ENCODE assay signal across 16 cellular contexts in genomic region chr6:3280866-3281465, GRCh38. TPM values are rescaled to one million over a fixed set of nuclear protein-coding genes. Genes with fewer than 3 reads are reported as not detected.
A peak's percentile ranks its signal among the peaks of the same experiment; 100 is the strongest.
DNase-seq lines count a peak whose midpoint lies in the region; ATAC-seq and TF ChIP-seq lines count a peak whose summit lies in the region.
"Had no signal": no experiment of that assay in that cellular context is flagged by ENCODE, and none has a peak within 500 bp of the region (broad histone marks: within the 10 kb centered on the region; RNA-seq: fewer than 3 reads in every experiment).

No MANE protein-coding gene starts in this region.

- H3K9me3 ChIP-seq in ascending aorta (no peaks in the 10 kb centered on the region), right atrium auricular region (no peaks in the 10 kb centered on the region), sigmoid colon (no peaks in the 10 kb centered on the region), SJCRH30 (replicated peaks) (no peaks in the 10 kb centered on the region)
- H3K9me3 ChIP-seq: neutrophil, thyroid gland had no signal

- no peak for TF ChIP-seq POLR2A in sigmoid colon (IDR thresholded peaks at IDR 0.05)
- TF ChIP-seq POLR2A in GM18505 (IDR thresholded peaks at IDR 0.05; ENCODE audit: borderline replicate concordance, extremely low read depth, insufficient read depth, insufficient read length): no peak

- no peaks in the 10 kb centered on the region for H3K9me3 Mint-ChIP-seq in GM23338
- H3K9me3 Mint-ChIP-seq in naive thymus-derived CD8-positive, alpha-beta T cell: no peaks in the 10 kb centered on the region
- H3K9me3 Mint-ChIP-seq: activated T-helper 17 cell treated with anti-CD3 and anti-CD28 coated beads, Interleukin-2, amount 50 U/mL, for 72 hours had no signal

- H3K79me2 ChIP-seq in GM23338 (replicated peaks; ENCODE audit: insufficient read depth): no peaks in the 10 kb centered on the region

- peaks cover 46% of the 10 kb centered on the region for H3K36me3 Mint-ChIP-seq in GM23338 (ENCODE audit: low read depth)
- peaks cover 0 to 26% (median 0%) of the 10 kb centered on the region in 3 donors for H3K36me3 Mint-ChIP-seq in naive thymus-derived CD8-positive, alpha-beta T cell

- H3K27ac ChIP-seq in GM23338 (ENCODE audit: low read depth): peak overlapping the region; percentile 72
- peak overlapping the region in 1 of 2 donors; percentile 55 for H3K27ac ChIP-seq in ascending aorta
- peak overlapping the region; percentile 13 to 60 for H3K27ac ChIP-seq in right atrium auricular region
- H3K27ac ChIP-seq in sigmoid colon: peak overlapping the region in 3 of 4 donors; percentile 71 to 75 (median 71)
- no peak overlapping the region for H3K27ac ChIP-seq in SJCRH30
- H3K27ac ChIP-seq: neutrophil had no signal

- TF ChIP-seq CTCF in GM23338 (conservative IDR thresholded peaks at IDR 0.05; ENCODE audit: low read depth in 2 of 2) (no peak), ascending aorta (IDR thresholded peaks at IDR 0.05) (no peak), right atrium auricular region (IDR thresholded peaks at IDR 0.05) (no peak), sigmoid colon (IDR thresholded peaks at IDR 0.05) (no peak)

- H3K4me1 ChIP-seq in GM23338 (ENCODE audit: insufficient read depth) (peaks cover 21% of the 10 kb centered on the region), ascending aorta (peaks cover 10 to 15% of the 10 kb centered on the region in 2 donors), right atrium auricular region (peaks cover 0 to 22% of the 10 kb centered on the region in 2 donors), sigmoid colon (peaks cover 0 to 52% (median 39%) of the 10 kb centered on the region in 4 donors), SJCRH30 (no peaks in the 10 kb centered on the region)

- H3K4me2 ChIP-seq in GM23338: no peak overlapping the region

- TF ChIP-seq EP300 in sigmoid colon (IDR thresholded peaks at IDR 0.05): no peak

- no peaks in the 10 kb centered on the region for H3K36me3 ChIP-seq in GM23338 (ENCODE audit: insufficient read depth)
- no peaks in the 10 kb centered on the region for H3K36me3 ChIP-seq in ascending aorta
- H3K36me3 ChIP-seq in right atrium auricular region: no peaks in the 10 kb centered on the region
- peaks cover 0 to 4% (median 0%) of the 10 kb centered on the region in 4 donors for H3K36me3 ChIP-seq in sigmoid colon
- no peaks in the 10 kb centered on the region for H3K36me3 ChIP-seq in SJCRH30
- H3K36me3 ChIP-seq: neutrophil, thyroid gland had no signal

- WGBS in sigmoid colon, 2 donors: 90 to 94% methylated on average over 14 of the region's 14 CpGs

- no peak overlapping the region for H2AFZ ChIP-seq in GM23338

- H3K27ac Mint-ChIP-seq in GM23338: peak overlapping the region; percentile 88
- peak overlapping the region in 2 of 10 donors; percentile 24 to 40 for H3K27ac Mint-ChIP-seq in naive thymus-derived CD8-positive, alpha-beta T cell
- H3K27ac Mint-ChIP-seq: activated CD8-positive, alpha-beta T cell treated with anti-CD3 and anti-CD28 coated beads, Interleukin-2, amount 10 ng/mL, durations not matched to agents 7 days and 5 days; activated T-helper 17 cell treated with anti-CD3 and anti-CD28 coated beads, Interleukin-2, amount 50 U/mL, for 72 hours; B cell had no signal

- ATAC-seq in GM23338 (no peak), GM18505 (IDR thresholded peaks at IDR 0.05; ENCODE audit: unreplicated experiment) (no peak), GM18867 (IDR thresholded peaks at IDR 0.05; ENCODE audit: unreplicated experiment) (no peak)
- ATAC-seq in naive thymus-derived CD8-positive, alpha-beta T cell: no peak
- ATAC-seq: activated CD8-positive, alpha-beta T cell treated with anti-CD3 and anti-CD28 coated beads, Interleukin-2, amount 10 ng/mL, durations not matched to agents 7 days and 5 days; activated T-helper 17 cell treated with anti-CD3 and anti-CD28 coated beads, Interleukin-2, amount 50 U/mL, for 72 hours had no signal

- peaks cover 34% of the 10 kb centered on the region for H3K4me1 Mint-ChIP-seq in GM23338
- peaks cover 0 to 17% (median 4%) of the 10 kb centered on the region in 4 donors for H3K4me1 Mint-ChIP-seq in naive thymus-derived CD8-positive, alpha-beta T cell
- H3K4me1 Mint-ChIP-seq: activated T-helper 17 cell treated with anti-CD3 and anti-CD28 coated beads, Interleukin-2, amount 50 U/mL, for 72 hours had no signal

- no peak overlapping the region for H3K4me3 Mint-ChIP-seq in GM23338
- no peak overlapping the region for H3K4me3 Mint-ChIP-seq in naive thymus-derived CD8-positive, alpha-beta T cell
- H3K4me3 Mint-ChIP-seq: activated CD8-positive, alpha-beta T cell treated with anti-CD3 and anti-CD28 coated beads, Interleukin-2, amount 10 ng/mL, durations not matched to agents 7 days and 5 days; activated T-helper 17 cell treated with anti-CD3 and anti-CD28 coated beads, Interleukin-2, amount 50 U/mL, for 72 hours; B cell had no signal

- H3K9me2 ChIP-seq in GM23338 (ENCODE audit: insufficient read depth): no peaks in the 10 kb centered on the region

- intact Hi-C loops in ascending aorta (cut with DNase I): loop anchor here (5.0 kb wide), 2 partner anchors 131 to 176 kb away; partner anchors contain the start of gene SLC22A23
- intact Hi-C loops in sigmoid colon (cut with DNase I): loop anchor here (5.0 kb wide), 3 partner anchors 46 to 706 kb away; no protein-coding TSS in a partner anchor

- H3K27me3 Mint-ChIP-seq in GM23338 (ENCODE audit: insufficient read depth, low read depth, poor library complexity): peaks cover 17% of the 10 kb centered on the region
- H3K27me3 Mint-ChIP-seq in naive thymus-derived CD8-positive, alpha-beta T cell: no peaks in the 10 kb centered on the region
- H3K27me3 Mint-ChIP-seq: activated T-helper 17 cell treated with anti-CD3 and anti-CD28 coated beads, Interleukin-2, amount 50 U/mL, for 72 hours; B cell had no signal

- H4K20me1 ChIP-seq in GM23338 (replicated peaks; ENCODE audit: insufficient read depth): no peaks in the 10 kb centered on the region

- H3K4me3 ChIP-seq in GM23338 (no peak overlapping the region), ascending aorta (no peak overlapping the region), right atrium auricular region (no peak overlapping the region), sigmoid colon (no peak overlapping the region), SJCRH30 (no peak overlapping the region)
- H3K4me3 ChIP-seq: thyroid gland had no signal

- no peaks in the 10 kb centered on the region for H3K27me3 ChIP-seq in GM23338 (ENCODE audit: insufficient read depth)
- no peaks in the 10 kb centered on the region for H3K27me3 ChIP-seq in ascending aorta
- H3K27me3 ChIP-seq in right atrium auricular region: no peaks in the 10 kb centered on the region
- no peaks in the 10 kb centered on the region for H3K27me3 ChIP-seq in sigmoid colon
- H3K27me3 ChIP-seq in SJCRH30: no peaks in the 10 kb centered on the region
- H3K27me3 ChIP-seq: neutrophil, thyroid gland had no signal

- H3F3A ChIP-seq in GM23338 (replicated peaks; ENCODE audit: low read depth): peaks cover 25% of the 10 kb centered on the region

- POLR2A ChIA-PET in naive thymus-derived CD8-positive, alpha-beta T cell (lab: Charles Lee): no interaction called here

- DNase-seq in GM23338 (ENCODE audit: low spot score) (no peak), ascending aorta (ENCODE audit: low spot score in 2 of 2) (peak; percentile 6 to 61), right atrium auricular region (ENCODE audit: low spot score) (no peak), sigmoid colon (peak; percentile 60), SJCRH30 (no peak)
- DNase-seq in naive thymus-derived CD8-positive, alpha-beta T cell: no peak
- DNase-seq: activated CD8-positive, alpha-beta T cell treated with anti-CD3 and anti-CD28 coated beads, Interleukin-2, amount 10 ng/mL, durations not matched to agents 7 days and 5 days; NCI-H2171 treated with DMSO at 0.1 percent for 48 hours; NK-92 treated with Interleukin-12 subunit alpha and Interleukin-12 subunit beta, amount 100 ng/mL, for 24 hours; stimulated activated CD4-positive, alpha-beta T cell treated with anti-CD3 and anti-CD28 coated beads, Interleukin-15, amount 100 ng/mL, for 24 hours; thyroid gland had no signal

TF ChIP-seq in GM23338, 12 proteins besides CTCF, POLR2A, EP300 and RAD21 (continues in another document):
- TF ChIP-seq EZH2 (IDR thresholded peaks at IDR 0.05; ENCODE audit: low read depth, unreplicated experiment) (no peak), STAT1 (IDR thresholded peaks at IDR 0.05; ENCODE audit: unreplicated experiment) (no peak), POLR2AphosphoS5 (IDR thresholded peaks at IDR 0.05; ENCODE audit: low read depth) (no peak), ZNF114 (CRISPR knock-in tag; IDR thresholded peaks at IDR 0.05) (no peak), ZNF331 (CRISPR knock-in tag; IDR thresholded peaks at IDR 0.05; ENCODE audit: low read depth) (no peak), NANOG (IDR thresholded peaks at IDR 0.05; ENCODE audit: borderline replicate concordance) (no peak), JUNB (IDR thresholded peaks at IDR 0.05; ENCODE audit: unreplicated experiment) (no peak)

RNA-seq across cellular contexts. Expression of gene PSMG4, which starts 22.2 kb away (rescaled TPM):
- 30.6 and 37.2 TPM in 2 replicates for total RNA-seq in GM23338 (2014; rRNA removed; shearing (Covaris generic))
- polyA plus RNA-seq in GM23338 (2016; fragmentation: Nextera tagmentation; extraction: Ambion mirVana): 168 and 180 TPM in 2 replicates
- 23.9 TPM for total RNA-seq in ascending aorta
- total RNA-seq in right atrium auricular region: 10 to 100 TPM in 1 of 2 donors, 1 to 10 TPM in 1; 4.4 to 10.4 TPM
- total RNA-seq in sigmoid colon: 10 to 100 TPM; 26.4 to 39.0 (median 30.6) TPM
- 10 to 100 TPM; 14.6 to 30.1 (median 30.0) TPM for polyA plus RNA-seq in sigmoid colon
- 10.1 and 11.0 TPM in 2 replicates for total RNA-seq in SJCRH30 (2014; rRNA removed; shearing (Covaris generic))
- total RNA-seq in naive thymus-derived CD8-positive, alpha-beta T cell: 10 to 100 TPM; 39.2 to 39.4 TPM
- 10 to 100 TPM; 66.4 to 69.4 (median 67.2) TPM for polyA plus RNA-seq in naive thymus-derived CD8-positive, alpha-beta T cell

RNA-seq across cellular contexts. Expression of gene TUBB2B, which starts 53.5 kb away (rescaled TPM):
- 794 and 802 TPM in 2 replicates for total RNA-seq in GM23338 (2014; rRNA removed; shearing (Covaris generic))
- polyA plus RNA-seq in GM23338 (2016; fragmentation: Nextera tagmentation; extraction: Ambion mirVana) (355 and 376 TPM in 2 replicates), sigmoid colon (10 to 100 TPM in 1 of 3 donors, 1 to 10 TPM in 2; 2.3 to 11.2 (median 2.4) TPM)
- total RNA-seq in ascending aorta (not detected), right atrium auricular region (1 to 10 TPM; 2.2 to 2.4 TPM), sigmoid colon (10 to 100 TPM; 12.7 to 24.9 (median 23.0) TPM)
- 54.1 and 57.9 TPM in 2 replicates for total RNA-seq in SJCRH30 (2014; rRNA removed; shearing (Covaris generic))
- total RNA-seq in naive thymus-derived CD8-positive, alpha-beta T cell: not detected
- polyA plus RNA-seq in naive thymus-derived CD8-positive, alpha-beta T cell: under 1 TPM in 2 of 3 donors, not detected in 1; 0.08 to 0.20 TPM
- total RNA-seq: activated CD8-positive, alpha-beta T cell treated with anti-CD3 and anti-CD28 coated beads, Interleukin-2, amount 10 ng/mL, durations not matched to agents 7 days and 5 days; B cell had no signal

Comparison
In these comparisons a context has a peak if more than half of its experiments do, and no peak if none do; other contexts are left out.
1. DNase-seq: peak in ascending aorta (2 of 2) and sigmoid colon (single experiment); none in GM23338 (single experiment), right atrium auricular region (single experiment), SJCRH30 (0 of 2) and naive thymus-derived CD8-positive, alpha-beta T cell (0 of 10).
2. RNA of gene TUBB2B, which starts 53.5 kb away (total RNA-seq): 794 to 802 TPM in GM23338; 54.1 to 57.9 TPM in SJCRH30, 12.7 to 24.9 TPM in sigmoid colon, 2.2 to 2.4 TPM in right atrium auricular region, not detected in ascending aorta (single experiment) and not detected in naive thymus-derived CD8-positive, alpha-beta T cell; every median in the first group is over 10 times any median in the second.